9 cellular contexts compared by ENCODE assay signal in genomic region chr14:88380405-88380804, GRCh38. TPM values are rescaled to one million over a fixed set of nuclear protein-coding genes. Genes with fewer than 3 reads are reported as not detected.
DNase-seq lines count a peak whose midpoint lies in the region; ATAC-seq, FAIRE-seq and TF ChIP-seq lines count a peak whose summit lies in the region.
"Had no signal": no experiment of that assay in that cellular context is flagged by ENCODE, and none has a peak within 500 bp of the region (broad histone marks: within the 10 kb centered on the region; RNA-seq: fewer than 3 reads in every experiment).

No MANE protein-coding gene starts in this region.

- no peak overlapping the region for H3K27ac ChIP-seq in HEK293 (ENCODE audit: extremely low read depth, low read depth, low read length)
- H3K27ac ChIP-seq in tibial nerve, result no peak overlapping the region

- ATAC-seq in GM18520 (IDR thresholded peaks at IDR 0.05; ENCODE audit: unreplicated experiment), result no peak
- ATAC-seq: right cardiac atrium had no signal

- TF ChIP-seq POLR2A in tibial nerve (IDR thresholded peaks at IDR 0.05) (no peak), GM12891 (IDR thresholded peaks at IDR 0.05; ENCODE audit: low read depth, low read length) (no peak)

- H3K4me1 Mint-ChIP-seq in Caco-2 (ENCODE audit: low read depth, unreplicated experiment), result no peaks in the 10 kb centered on the region

- no TSS peak for BruUV-seq in Caco-2 (replicated peaks; lab: Mats Ljungman, UMichigan)

- H3K4me3 ChIP-seq in Caco-2 (ENCODE audit: low read depth, low read length), result no peak overlapping the region
- no peak overlapping the region for H3K4me3 ChIP-seq in HEK293 (ENCODE audit: low read depth, low read length)
- no peak overlapping the region for H3K4me3 ChIP-seq in tibial nerve

- DNase-seq in Caco-2 (peak in 1 of 2 experiments; percentile 29), SK-N-DZ (ENCODE audit: low spot score) (peak; percentile 2), posterior vena cava (ENCODE audit: low spot score) (no peak), tibial nerve (ENCODE audit: low spot score in 2 of 2) (no peak), GM12891 (ENCODE audit: insufficient read length, low spot score) (no peak)
- DNase-seq: right cardiac atrium had no signal

- POLR2A ChIA-PET in Caco-2 (lab: Charles Lee), result interaction anchor here (0.6 kb wide), 1 partner anchor 57 kb away, joined by 4 read pairs; no protein-coding TSS in a partner anchor
- POLR2A ChIA-PET in HEK293 (lab: Yijun Ruan, JAX), result no interaction called here

- H3K4me1 ChIP-seq in Caco-2, result no peaks in the 10 kb centered on the region
- no peaks in the 10 kb centered on the region for H3K4me1 ChIP-seq in HEK293 (ENCODE audit: control insufficient read depth, insufficient read depth, low read length)
- peaks cover 0 to 5% (median 0%) of the 10 kb centered on the region in 4 donors for H3K4me1 ChIP-seq in tibial nerve

- H3K36me3 Mint-ChIP-seq in Caco-2 (ENCODE audit: insufficient read depth, unreplicated experiment), result peaks cover 4% of the 10 kb centered on the region

- no peak for TF ChIP-seq EP300 in tibial nerve (IDR thresholded peaks at IDR 0.05)

- H3K36me3 ChIP-seq in Caco-2 (ENCODE audit: control insufficient read depth, insufficient read depth, low read length) (no peaks in the 10 kb centered on the region), HEK293 (ENCODE audit: control insufficient read depth in 2 of 2, insufficient read depth in 1 of 2, low read length in 2 of 2) (no peaks in the 10 kb centered on the region), tibial nerve (no peaks in the 10 kb centered on the region)

- FAIRE-seq in islet of Langerhans (lab: Jason Lieb, UNC) (peak; percentile 90), GM12891 (lab: Jason Lieb, UNC) (no peak)

- H3K27ac Mint-ChIP-seq in Caco-2 (ENCODE audit: unreplicated experiment), result no peak overlapping the region

- intact Hi-C loops in Caco-2 (cut with micrococcal nuclease; ENCODE audit: unreplicated experiment) (loop anchor here (1.0 to 2.0 kb wide), 6 partner anchors 58 to 435 kb away; partner anchors contain the start of gene KCNK10), posterior vena cava (cut with DNase I) (no loop called here)

- no peak overlapping the region for H3K4me3 Mint-ChIP-seq in Caco-2 (ENCODE audit: unreplicated experiment)

- H3K9me3 Mint-ChIP-seq in Caco-2 (ENCODE audit: unreplicated experiment), result peaks cover 9% of the 10 kb centered on the region

- H3K9me3 ChIP-seq in Caco-2, result peaks cover 7% of the 10 kb centered on the region; the same call in 1 of the 2 replicates
- H3K9me3 ChIP-seq in HEK293 (ENCODE audit: control insufficient read depth, insufficient read depth, low read depth, low read length), result no peaks in the 10 kb centered on the region
- H3K9me3 ChIP-seq in tibial nerve, result peaks cover 0 to 11% (median 0%) of the 10 kb centered on the region in 4 donors

- 50 to 59% methylated on average over 3 of the region's 3 CpGs for WGBS in tibial nerve, 2 donors

- H3K27me3 ChIP-seq in Caco-2 (replicated peaks; ENCODE audit: control insufficient read depth, insufficient read depth, low read length) (no peaks in the 10 kb centered on the region), tibial nerve (no peaks in the 10 kb centered on the region)

- peak; percentile 38 to 47 for TF ChIP-seq CTCF in Caco-2 (IDR thresholded peaks at IDR 0.05; ENCODE audit: insufficient read depth in 1 of 2, low read depth in 1 of 2, low read length in 1 of 2, severe bottlenecking in 1 of 2, unreplicated experiment in 1 of 2)
- TF ChIP-seq CTCF in HEK293 (tag by site-specific recombination; IDR thresholded peaks at IDR 0.05), result no peak
- no peak for TF ChIP-seq CTCF in tibial nerve (IDR thresholded peaks at IDR 0.05)

- CTCF ChIA-PET in Caco-2 (lab: Charles Lee), result interaction anchor here (0.5 to 2.5 kb wide), 8 partner anchors 15 to 434 kb away, joined by 3 to 124 read pairs (median 4); no protein-coding TSS in a partner anchor
- CTCF ChIA-PET in HEK293 (lab: Yijun Ruan, JAX), result interaction anchor here (0.7 to 3.6 kb wide), 7 partner anchors 17 to 435 kb away, joined by 3 to 29 read pairs (median 4); no protein-coding TSS in a partner anchor

- peaks cover 3% of the 10 kb centered on the region for H3K27me3 Mint-ChIP-seq in Caco-2 (ENCODE audit: insufficient read depth, unreplicated experiment)

TF ChIP-seq in HEK293, 187 proteins besides CTCF, POLR2A, EP300 and RAD21:
- peak; percentile 31 for TF ChIP-seq ZNF654 (tag by site-specific recombination; IDR thresholded peaks at IDR 0.05; ENCODE audit: low read depth)
- no peak for TF ChIP-seq ZNF677 (tag by site-specific recombination; IDR thresholded peaks at IDR 0.05)

TF ChIP-seq in GM12891, 5 proteins besides CTCF, POLR2A, EP300 and RAD21:
- TF ChIP-seq SPI1 (IDR thresholded peaks at IDR 0.05; ENCODE audit: low read depth, low read length) (no peak), POLR2AphosphoS5 (IDR thresholded peaks at IDR 0.05; ENCODE audit: low read depth, low read length) (no peak), PAX5 (IDR thresholded peaks at IDR 0.05; ENCODE audit: insufficient read depth, low read length, severe bottlenecking) (no peak), POU2F2 (IDR thresholded peaks at IDR 0.05; ENCODE audit: low read depth, low read length) (no peak)

RNA-seq across cellular contexts. Expression of gene SPATA7, which starts 5.1 kb away (rescaled TPM):
- total RNA-seq in Caco-2 (2022) (8.2 and 8.7 TPM in 2 replicates), posterior vena cava (10 to 100 TPM in 1 of 2 donors, 1 to 10 TPM in 1; 9.4 to 15.5 TPM), tibial nerve (10 to 100 TPM; 12.3 to 31.6 (median 20.3) TPM)
- polyA plus RNA-seq in SK-N-DZ (2014; cell fraction: cytosol; rRNA removed), result 7.8 and 12.1 TPM in 2 replicates
- 9.0 and 11.5 TPM in 2 replicates for polyA plus RNA-seq in SK-N-DZ (2014; cell fraction: nucleus; rRNA removed)
- polyA plus RNA-seq in GM12891 (2012; ENCODE audit: low read depth, missing spikeins), result 2.6 TPM

RNA-seq across cellular contexts. Expression of gene KCNK10, which starts 57.3 kb away (rescaled TPM):
- total RNA-seq in Caco-2 (2022) (2.9 and 3.7 TPM in 2 replicates), posterior vena cava (not detected), tibial nerve (not detected)
- not detected in 2 replicates for polyA plus RNA-seq in SK-N-DZ (2014; cell fraction: cytosol; rRNA removed)
- polyA plus RNA-seq in SK-N-DZ (2014; cell fraction: nucleus; rRNA removed), result 0.14 and 0.73 TPM in 2 replicates
- not detected for polyA plus RNA-seq in GM12891 (2012; ENCODE audit: low read depth, missing spikeins)
- total RNA-seq: right cardiac atrium had no signal
- polyA plus RNA-seq: right cardiac atrium had no signal

Comparison
In these comparisons a context has a peak if more than half of its experiments do, and no peak if none do; other contexts are left out.
1. CTCF ChIP-seq: peak in Caco-2 (2 of 2); none in HEK293 (single experiment) and tibial nerve (0 of 5).